In genomic region chr1:156146006-156146748, GRCh38 we compare ENCODE assay signal across 8 cellular contexts. TPM values are rescaled to one million over a fixed set of nuclear protein-coding genes. Genes with fewer than 3 reads are reported as not detected.
DNase-seq lines count a peak whose midpoint lies in the region; ATAC-seq and TF ChIP-seq lines count a peak whose summit lies in the region.

No MANE protein-coding gene starts in this region.

- H3K4me3 ChIP-seq in mucosa of descending colon, result no peak overlapping the region
- no peak overlapping the region for H3K4me3 ChIP-seq in thyroid gland (replicated peaks in 1 of 3)

- H3K27me3 ChIP-seq in thyroid gland, result no peaks in the 10 kb centered on the region

- POLR2A ChIA-PET in activated B cell treated with CpG ODN at 0.5 μM for 24 hours (lab: Charles Lee), result interaction anchor here (0.6 to 6.8 kb wide), 4 partner anchors 11 to 80 kb away, joined by 4 to 71 read pairs (median 28); partner anchors contain the start of gene PMF1

- WGBS in thyroid gland, 2 donors, result 10 to 14% methylated on average over 13 of the region's 13 CpGs

- H3K36me3 Mint-ChIP-seq in activated B cell treated with CpG ODN at 0.5 μM for 24 hours (ENCODE audit: low read depth) (no peaks in the 10 kb centered on the region), endothelial cell (ENCODE audit: low read depth, unreplicated experiment) (no peaks in the 10 kb centered on the region)

- intact Hi-C loops in activated B cell treated with CpG ODN at 0.5 μM for 24 hours (cut with micrococcal nuclease) (loop anchor here (1.0 kb wide), 3 partner anchors 47 to 173 kb away; no protein-coding TSS in a partner anchor), mucosa of descending colon (cut with DNase I, micrococcal nuclease) (loop anchor here (5.0 kb wide), 2 partner anchors 76 to 81 kb away; no protein-coding TSS in a partner anchor), thyroid gland (cut with DNase I) (loop anchor here (5.0 kb wide), 1 partner anchor 81 kb away; no protein-coding TSS in a partner anchor)

- CTCF ChIA-PET in activated B cell treated with CpG ODN at 0.5 μM for 24 hours (lab: Charles Lee), result interaction anchor here (0.7 to 13.6 kb wide), 8 partner anchors 8 to 173 kb away, joined by 3 to 215 read pairs (median 4); partner anchors contain the start of genes PMF1 and SLC25A44

- TF ChIP-seq CTCF in activated B cell treated with CpG ODN at 0.5 μM for 24 hours (IDR thresholded peaks at IDR 0.05), result no peak
- TF ChIP-seq CTCF in endothelial cell (IDR thresholded peaks at IDR 0.05; ENCODE audit: unreplicated experiment), result peak; percentile 62
- TF ChIP-seq CTCF in mucosa of descending colon (IDR thresholded peaks at IDR 0.05), result no peak
- TF ChIP-seq CTCF in thyroid gland (IDR thresholded peaks at IDR 0.05), result peak; percentile 37 to 88 (median 74)

- DNase-seq in COR-L47 (lab: John Stamatoyannopoulos, UW) (peak; percentile 77), NCI-H345 (lab: John Stamatoyannopoulos, UW) (peak; percentile 95), activated B cell treated with CpG ODN at 0.5 μM for 24 hours (no peak), endothelial cell (ENCODE audit: low spot score) (no peak), mucosa of descending colon (peak in 2 of 3 donors; percentile 47 to 57), thyroid gland (peak; percentile 88)

- H3K27ac Mint-ChIP-seq in activated B cell treated with CpG ODN at 0.5 μM for 24 hours (peak overlapping the region; percentile 71), endothelial cell (ENCODE audit: unreplicated experiment) (no peak overlapping the region)

- H3K4me1 Mint-ChIP-seq in activated B cell treated with CpG ODN at 0.5 μM for 24 hours, result peaks cover 48% of the 10 kb centered on the region
- peaks cover 21% of the 10 kb centered on the region for H3K4me1 Mint-ChIP-seq in endothelial cell (ENCODE audit: unreplicated experiment)

- H3K4me3 Mint-ChIP-seq in activated B cell treated with CpG ODN at 0.5 μM for 24 hours, result peak overlapping the region; percentile 66
- H3K4me3 Mint-ChIP-seq in endothelial cell (ENCODE audit: unreplicated experiment), result no peak overlapping the region

- no peak for TF ChIP-seq POLR2A in thyroid gland (IDR thresholded peaks at IDR 0.05)

- H3K36me3 ChIP-seq in mucosa of descending colon (ENCODE audit: low read depth) (no peaks in the 10 kb centered on the region), thyroid gland (no peaks in the 10 kb centered on the region)

- H3K27me3 Mint-ChIP-seq in activated B cell treated with CpG ODN at 0.5 μM for 24 hours (peaks cover 6% of the 10 kb centered on the region), endothelial cell (ENCODE audit: unreplicated experiment) (peaks cover 11% of the 10 kb centered on the region)

- peak; percentile 30 for ATAC-seq in HG02678 (IDR thresholded peaks at IDR 0.05; ENCODE audit: unreplicated experiment)
- ATAC-seq in activated B cell treated with CpG ODN at 0.5 μM for 24 hours (ENCODE audit: low read depth), result peak; percentile 59
- peak; percentile 59 for ATAC-seq in mucosa of descending colon
- ATAC-seq in HG03469 (IDR thresholded peaks at IDR 0.05; ENCODE audit: unreplicated experiment), result no peak

- H3K9me3 ChIP-seq in mucosa of descending colon (no peaks in the 10 kb centered on the region), thyroid gland (no peaks in the 10 kb centered on the region)

- no peaks in the 10 kb centered on the region for H3K9me3 Mint-ChIP-seq in activated B cell treated with CpG ODN at 0.5 μM for 24 hours
- no peaks in the 10 kb centered on the region for H3K9me3 Mint-ChIP-seq in endothelial cell (ENCODE audit: unreplicated experiment)

- H3K4me1 ChIP-seq in mucosa of descending colon (ENCODE audit: low read depth) (no peaks in the 10 kb centered on the region), thyroid gland (peaks cover 20 to 30% of the 10 kb centered on the region in 2 donors)

- peak overlapping the region; percentile 70 to 79 (median 71) for H3K27ac ChIP-seq in thyroid gland

RNA-seq across cellular contexts. Expression of gene SEMA4A, which starts 7.2 kb away (rescaled TPM):
- total RNA-seq in activated B cell treated with CpG ODN at 0.5 μM for 24 hours (7.0 and 7.4 TPM in 2 replicates), endothelial cell (ENCODE audit: unreplicated experiment) (2.2 TPM), mucosa of descending colon (1 to 10 TPM; 2.1 to 7.6 (median 5.5) TPM), thyroid gland (10 to 100 TPM; 21.5 to 50.8 (median 37.5) TPM)

RNA-seq across cellular contexts. Expression of gene LMNA, which starts 31.7 kb away (rescaled TPM):
- 40.4 and 47.5 TPM in 2 replicates for total RNA-seq in activated B cell treated with CpG ODN at 0.5 μM for 24 hours
- 35.8 TPM for total RNA-seq in endothelial cell (ENCODE audit: unreplicated experiment)
- total RNA-seq in mucosa of descending colon, result 100 to 1,000 TPM; 263 to 334 (median 308) TPM
- total RNA-seq in thyroid gland, result 100 to 1,000 TPM; 235 to 412 (median 327) TPM

RNA-seq across cellular contexts. Expression of gene SLC25A44, which starts 47.7 kb away (rescaled TPM):
- total RNA-seq in activated B cell treated with CpG ODN at 0.5 μM for 24 hours (17.9 and 26.4 TPM in 2 replicates), endothelial cell (ENCODE audit: unreplicated experiment) (22.0 TPM), mucosa of descending colon (10 to 100 TPM; 19.8 to 31.1 (median 24.8) TPM), thyroid gland (10 to 100 TPM; 14.5 to 19.7 (median 17.7) TPM)

Comparison
In these comparisons a context has a peak if more than half of its experiments do, and no peak if none do; other contexts are left out.
1. DNase-seq: peak in COR-L47 (single experiment), NCI-H345 (single experiment), mucosa of descending colon (2 of 3) and thyroid gland (2 of 2); none in activated B cell treated with CpG ODN at 0.5 μM for 24 hours (single experiment) and endothelial cell (single experiment).
2. CTCF ChIP-seq: peak in endothelial cell (single experiment) and thyroid gland (6 of 6); none in activated B cell treated with CpG ODN at 0.5 μM for 24 hours (single experiment) and mucosa of descending colon (single experiment).